ENCODE assay signal across 1 cellular context in the genomic region with DNA sequence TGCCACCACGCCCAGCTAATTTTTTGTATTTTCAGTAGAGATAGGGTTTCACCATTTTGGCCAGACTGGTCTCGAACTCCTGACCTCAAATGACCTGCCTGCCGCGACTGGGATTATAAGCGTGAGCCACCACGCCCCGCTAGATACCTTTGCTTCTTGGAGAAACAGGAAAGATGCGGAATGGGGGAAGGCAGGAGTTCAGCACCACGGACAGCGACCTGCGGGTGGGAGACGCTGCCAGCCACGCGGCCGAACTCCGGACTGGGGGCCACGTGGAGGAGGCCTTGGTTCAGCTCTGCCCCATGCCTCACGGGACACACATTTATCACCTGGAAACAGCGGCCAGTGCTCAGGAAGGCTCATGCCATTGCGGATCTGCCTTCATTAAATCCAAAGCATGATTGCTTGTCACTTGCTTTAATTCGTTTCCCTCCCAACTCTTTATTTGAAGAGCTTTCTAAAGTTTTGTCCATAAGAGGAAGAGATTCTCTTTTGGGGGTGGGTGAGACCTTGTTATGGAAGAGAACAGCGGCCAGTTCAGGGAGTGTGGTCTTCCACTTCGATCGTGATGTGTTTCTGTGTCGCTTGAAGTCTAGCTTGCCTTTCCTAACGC.
TF ChIP-seq lines count a peak whose summit lies in the region.

No MANE protein-coding gene starts in this region.

TF ChIP-seq in HepG2, 621 proteins besides CTCF, POLR2A, EP300 and RAD21 (continued from another document and continues in another):
- TF ChIP-seq REL (CRISPR knock-in tag; conservative IDR thresholded peaks at IDR 0.05) (0 out of 2 replicates have a peak, but pooled peaks have one; percentile 77), PTBP1 (IDR thresholded peaks at IDR 0.05; ENCODE audit: low read depth, low read length, poor library complexity, severe bottlenecking) (peak; percentile 67), GLI4 (CRISPR knock-in tag; IDR thresholded peaks at IDR 0.05; ENCODE audit: borderline replicate concordance) (peak; percentile 90), ZBTB7B (CRISPR knock-in tag; IDR thresholded peaks at IDR 0.05) (peak; percentile 85; the same call in 1 of the 2 replicates), TCF7 (IDR thresholded peaks at IDR 0.05; ENCODE audit: low read depth) (no peak), HOXD1 (CRISPR knock-in tag; IDR thresholded peaks at IDR 0.05) (peak; percentile 78; the same call in 1 of the 2 replicates), ZSCAN31 (CRISPR knock-in tag; IDR thresholded peaks at IDR 0.05; ENCODE audit: low read depth) (peak; percentile 71; the same call in 1 of the 2 replicates), ZNF550 (CRISPR knock-in tag; IDR thresholded peaks at IDR 0.05; ENCODE audit: borderline replicate concordance) (no peak), GATA4 (IDR thresholded peaks at IDR 0.05; ENCODE audit: borderline replicate concordance, low read depth) (no peak), RFXAP (CRISPR knock-in tag; IDR thresholded peaks at IDR 0.05; ENCODE audit: borderline replicate concordance) (peak; percentile 95), SMYD3 (CRISPR knock-in tag; IDR thresholded peaks at IDR 0.05) (peak; percentile 83; the same call in 1 of the 2 replicates), ZNF678 (CRISPR knock-in tag; IDR thresholded peaks at IDR 0.05) (peak; percentile 68; the same call in 1 of the 2 replicates), ZNF768 (CRISPR knock-in tag; IDR thresholded peaks at IDR 0.05) (peak; percentile 78), JARID2 (CRISPR knock-in tag; IDR thresholded peaks at IDR 0.05; ENCODE audit: insufficient replicate concordance) (no peak), NFRKB (IDR thresholded peaks at IDR 0.05) (no peak), GFI1 (CRISPR knock-in tag; IDR thresholded peaks at IDR 0.05; ENCODE audit: borderline replicate concordance) (peak; percentile 26; the same call in 1 of the 2 replicates), FOXM1 (CRISPR knock-in tag; IDR thresholded peaks at IDR 0.05) (no peak), MED8 (CRISPR knock-in tag; IDR thresholded peaks at IDR 0.05; ENCODE audit: insufficient replicate concordance) (no peak), KLF6 (CRISPR knock-in tag; IDR thresholded peaks at IDR 0.05) (peak; percentile 99), ZNF619 (CRISPR knock-in tag; IDR thresholded peaks at IDR 0.05) (no peak), HMGA1 (CRISPR knock-in tag; conservative IDR thresholded peaks at IDR 0.05) (no peak), PPARG (CRISPR knock-in tag; conservative IDR thresholded peaks at IDR 0.05) (peak; percentile 35; the same call in 1 of the 2 replicates), ZNF780A (CRISPR knock-in tag; IDR thresholded peaks at IDR 0.05) (peak; percentile 95), NRL (CRISPR knock-in tag; IDR thresholded peaks at IDR 0.05; ENCODE audit: borderline replicate concordance) (peak; percentile 96), CREM (IDR thresholded peaks at IDR 0.05) (no peak), CREM (CRISPR knock-in tag; IDR thresholded peaks at IDR 0.05) (no peak), MAFG (CRISPR knock-in tag; IDR thresholded peaks at IDR 0.05) (no peak)
- TF ChIP-seq, protein P1, sequence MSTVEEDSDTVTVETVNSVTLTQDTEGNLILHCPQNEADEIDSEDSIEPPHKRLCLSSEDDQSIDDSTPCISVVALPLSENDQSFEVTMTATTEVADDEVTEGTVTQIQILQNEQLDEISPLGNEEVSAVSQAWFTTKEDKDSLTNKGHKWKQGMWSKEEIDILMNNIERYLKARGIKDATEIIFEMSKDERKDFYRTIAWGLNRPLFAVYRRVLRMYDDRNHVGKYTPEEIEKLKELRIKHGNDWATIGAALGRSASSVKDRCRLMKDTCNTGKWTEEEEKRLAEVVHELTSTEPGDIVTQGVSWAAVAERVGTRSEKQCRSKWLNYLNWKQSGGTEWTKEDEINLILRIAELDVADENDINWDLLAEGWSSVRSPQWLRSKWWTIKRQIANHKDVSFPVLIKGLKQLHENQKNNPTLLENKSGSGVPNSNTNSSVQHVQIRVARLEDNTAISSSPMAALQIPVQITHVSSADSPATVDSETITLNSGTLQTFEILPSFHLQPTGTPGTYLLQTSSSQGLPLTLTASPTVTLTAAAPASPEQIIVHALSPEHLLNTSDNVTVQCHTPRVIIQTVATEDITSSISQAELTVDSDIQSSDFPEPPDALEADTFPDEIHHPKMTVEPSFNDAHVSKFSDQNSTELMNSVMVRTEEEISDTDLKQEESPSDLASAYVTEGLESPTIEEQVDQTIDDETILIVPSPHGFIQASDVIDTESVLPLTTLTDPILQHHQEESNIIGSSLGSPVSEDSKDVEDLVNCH (CRISPR knock-in tag; IDR thresholded peaks at IDR 0.05), result peak; percentile 47; the same call in 1 of the 2 replicates
- TF ChIP-seq, protein P2, sequence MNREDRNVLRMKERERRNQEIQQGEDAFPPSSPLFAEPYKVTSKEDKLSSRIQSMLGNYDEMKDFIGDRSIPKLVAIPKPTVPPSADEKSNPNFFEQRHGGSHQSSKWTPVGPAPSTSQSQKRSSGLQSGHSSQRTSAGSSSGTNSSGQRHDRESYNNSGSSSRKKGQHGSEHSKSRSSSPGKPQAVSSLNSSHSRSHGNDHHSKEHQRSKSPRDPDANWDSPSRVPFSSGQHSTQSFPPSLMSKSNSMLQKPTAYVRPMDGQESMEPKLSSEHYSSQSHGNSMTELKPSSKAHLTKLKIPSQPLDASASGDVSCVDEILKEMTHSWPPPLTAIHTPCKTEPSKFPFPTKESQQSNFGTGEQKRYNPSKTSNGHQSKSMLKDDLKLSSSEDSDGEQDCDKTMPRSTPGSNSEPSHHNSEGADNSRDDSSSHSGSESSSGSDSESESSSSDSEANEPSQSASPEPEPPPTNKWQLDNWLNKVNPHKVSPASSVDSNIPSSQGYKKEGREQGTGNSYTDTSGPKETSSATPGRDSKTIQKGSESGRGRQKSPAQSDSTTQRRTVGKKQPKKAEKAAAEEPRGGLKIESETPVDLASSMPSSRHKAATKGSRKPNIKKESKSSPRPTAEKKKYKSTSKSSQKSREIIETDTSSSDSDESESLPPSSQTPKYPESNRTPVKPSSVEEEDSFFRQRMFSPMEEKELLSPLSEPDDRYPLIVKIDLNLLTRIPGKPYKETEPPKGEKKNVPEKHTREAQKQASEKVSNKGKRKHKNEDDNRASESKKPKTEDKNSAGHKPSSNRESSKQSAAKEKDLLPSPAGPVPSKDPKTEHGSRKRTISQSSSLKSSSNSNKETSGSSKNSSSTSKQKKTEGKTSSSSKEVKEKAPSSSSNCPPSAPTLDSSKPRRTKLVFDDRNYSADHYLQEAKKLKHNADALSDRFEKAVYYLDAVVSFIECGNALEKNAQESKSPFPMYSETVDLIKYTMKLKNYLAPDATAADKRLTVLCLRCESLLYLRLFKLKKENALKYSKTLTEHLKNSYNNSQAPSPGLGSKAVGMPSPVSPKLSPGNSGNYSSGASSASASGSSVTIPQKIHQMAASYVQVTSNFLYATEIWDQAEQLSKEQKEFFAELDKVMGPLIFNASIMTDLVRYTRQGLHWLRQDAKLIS (CRISPR knock-in tag; IDR thresholded peaks at IDR 0.05), result no peak
- TF ChIP-seq, protein P3, sequence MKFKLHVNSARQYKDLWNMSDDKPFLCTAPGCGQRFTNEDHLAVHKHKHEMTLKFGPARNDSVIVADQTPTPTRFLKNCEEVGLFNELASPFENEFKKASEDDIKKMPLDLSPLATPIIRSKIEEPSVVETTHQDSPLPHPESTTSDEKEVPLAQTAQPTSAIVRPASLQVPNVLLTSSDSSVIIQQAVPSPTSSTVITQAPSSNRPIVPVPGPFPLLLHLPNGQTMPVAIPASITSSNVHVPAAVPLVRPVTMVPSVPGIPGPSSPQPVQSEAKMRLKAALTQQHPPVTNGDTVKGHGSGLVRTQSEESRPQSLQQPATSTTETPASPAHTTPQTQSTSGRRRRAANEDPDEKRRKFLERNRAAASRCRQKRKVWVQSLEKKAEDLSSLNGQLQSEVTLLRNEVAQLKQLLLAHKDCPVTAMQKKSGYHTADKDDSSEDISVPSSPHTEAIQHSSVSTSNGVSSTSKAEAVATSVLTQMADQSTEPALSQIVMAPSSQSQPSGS (CRISPR knock-in tag; IDR thresholded peaks at IDR 0.05), result peak; percentile 58; the same call in 1 of the 2 replicates
- TF ChIP-seq, protein P4, sequence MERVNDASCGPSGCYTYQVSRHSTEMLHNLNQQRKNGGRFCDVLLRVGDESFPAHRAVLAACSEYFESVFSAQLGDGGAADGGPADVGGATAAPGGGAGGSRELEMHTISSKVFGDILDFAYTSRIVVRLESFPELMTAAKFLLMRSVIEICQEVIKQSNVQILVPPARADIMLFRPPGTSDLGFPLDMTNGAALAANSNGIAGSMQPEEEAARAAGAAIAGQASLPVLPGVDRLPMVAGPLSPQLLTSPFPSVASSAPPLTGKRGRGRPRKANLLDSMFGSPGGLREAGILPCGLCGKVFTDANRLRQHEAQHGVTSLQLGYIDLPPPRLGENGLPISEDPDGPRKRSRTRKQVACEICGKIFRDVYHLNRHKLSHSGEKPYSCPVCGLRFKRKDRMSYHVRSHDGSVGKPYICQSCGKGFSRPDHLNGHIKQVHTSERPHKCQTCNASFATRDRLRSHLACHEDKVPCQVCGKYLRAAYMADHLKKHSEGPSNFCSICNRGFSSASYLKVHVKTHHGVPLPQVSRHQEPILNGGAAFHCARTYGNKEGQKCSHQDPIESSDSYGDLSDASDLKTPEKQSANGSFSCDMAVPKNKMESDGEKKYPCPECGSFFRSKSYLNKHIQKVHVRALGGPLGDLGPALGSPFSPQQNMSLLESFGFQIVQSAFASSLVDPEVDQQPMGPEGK (CRISPR knock-in tag; IDR thresholded peaks at IDR 0.05), result peak; percentile 77
- TF ChIP-seq, protein P5, sequence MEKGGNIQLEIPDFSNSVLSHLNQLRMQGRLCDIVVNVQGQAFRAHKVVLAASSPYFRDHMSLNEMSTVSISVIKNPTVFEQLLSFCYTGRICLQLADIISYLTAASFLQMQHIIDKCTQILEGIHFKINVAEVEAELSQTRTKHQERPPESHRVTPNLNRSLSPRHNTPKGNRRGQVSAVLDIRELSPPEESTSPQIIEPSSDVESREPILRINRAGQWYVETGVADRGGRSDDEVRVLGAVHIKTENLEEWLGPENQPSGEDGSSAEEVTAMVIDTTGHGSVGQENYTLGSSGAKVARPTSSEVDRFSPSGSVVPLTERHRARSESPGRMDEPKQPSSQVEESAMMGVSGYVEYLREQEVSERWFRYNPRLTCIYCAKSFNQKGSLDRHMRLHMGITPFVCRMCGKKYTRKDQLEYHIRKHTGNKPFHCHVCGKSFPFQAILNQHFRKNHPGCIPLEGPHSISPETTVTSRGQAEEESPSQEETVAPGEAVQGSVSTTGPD (CRISPR knock-in tag; IDR thresholded peaks at IDR 0.05), result no peak
- TF ChIP-seq, protein P6, sequence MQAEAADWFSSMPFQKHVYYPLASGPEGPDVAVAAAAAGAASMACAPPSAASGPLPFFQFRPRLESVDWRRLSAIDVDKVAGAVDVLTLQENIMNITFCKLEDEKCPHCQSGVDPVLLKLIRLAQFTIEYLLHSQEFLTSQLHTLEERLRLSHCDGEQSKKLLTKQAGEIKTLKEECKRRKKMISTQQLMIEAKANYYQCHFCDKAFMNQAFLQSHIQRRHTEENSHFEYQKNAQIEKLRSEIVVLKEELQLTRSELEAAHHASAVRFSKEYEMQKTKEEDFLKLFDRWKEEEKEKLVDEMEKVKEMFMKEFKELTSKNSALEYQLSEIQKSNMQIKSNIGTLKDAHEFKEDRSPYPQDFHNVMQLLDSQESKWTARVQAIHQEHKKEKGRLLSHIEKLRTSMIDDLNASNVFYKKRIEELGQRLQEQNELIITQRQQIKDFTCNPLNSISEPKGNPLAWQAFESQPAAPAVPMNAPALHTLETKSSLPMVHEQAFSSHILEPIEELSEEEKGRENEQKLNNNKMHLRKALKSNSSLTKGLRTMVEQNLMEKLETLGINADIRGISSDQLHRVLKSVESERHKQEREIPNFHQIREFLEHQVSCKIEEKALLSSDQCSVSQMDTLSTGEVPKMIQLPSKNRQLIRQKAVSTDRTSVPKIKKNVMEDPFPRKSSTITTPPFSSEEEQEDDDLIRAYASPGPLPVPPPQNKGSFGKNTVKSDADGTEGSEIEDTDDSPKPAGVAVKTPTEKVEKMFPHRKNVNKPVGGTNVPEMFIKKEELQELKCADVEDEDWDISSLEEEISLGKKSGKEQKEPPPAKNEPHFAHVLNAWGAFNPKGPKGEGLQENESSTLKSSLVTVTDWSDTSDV (CRISPR knock-in tag; IDR thresholded peaks at IDR 0.05), result peak; percentile 82; the same call in 1 of the 2 replicates
- TF ChIP-seq, protein P7, sequence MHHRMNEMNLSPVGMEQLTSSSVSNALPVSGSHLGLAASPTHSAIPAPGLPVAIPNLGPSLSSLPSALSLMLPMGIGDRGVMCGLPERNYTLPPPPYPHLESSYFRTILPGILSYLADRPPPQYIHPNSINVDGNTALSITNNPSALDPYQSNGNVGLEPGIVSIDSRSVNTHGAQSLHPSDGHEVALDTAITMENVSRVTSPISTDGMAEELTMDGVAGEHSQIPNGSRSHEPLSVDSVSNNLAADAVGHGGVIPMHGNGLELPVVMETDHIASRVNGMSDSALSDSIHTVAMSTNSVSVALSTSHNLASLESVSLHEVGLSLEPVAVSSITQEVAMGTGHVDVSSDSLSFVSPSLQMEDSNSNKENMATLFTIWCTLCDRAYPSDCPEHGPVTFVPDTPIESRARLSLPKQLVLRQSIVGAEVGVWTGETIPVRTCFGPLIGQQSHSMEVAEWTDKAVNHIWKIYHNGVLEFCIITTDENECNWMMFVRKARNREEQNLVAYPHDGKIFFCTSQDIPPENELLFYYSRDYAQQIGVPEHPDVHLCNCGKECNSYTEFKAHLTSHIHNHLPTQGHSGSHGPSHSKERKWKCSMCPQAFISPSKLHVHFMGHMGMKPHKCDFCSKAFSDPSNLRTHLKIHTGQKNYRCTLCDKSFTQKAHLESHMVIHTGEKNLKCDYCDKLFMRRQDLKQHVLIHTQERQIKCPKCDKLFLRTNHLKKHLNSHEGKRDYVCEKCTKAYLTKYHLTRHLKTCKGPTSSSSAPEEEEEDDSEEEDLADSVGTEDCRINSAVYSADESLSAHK (CRISPR knock-in tag; IDR thresholded peaks at IDR 0.05; ENCODE audit: borderline replicate concordance), result peak; percentile 61; the same call in 1 of the 2 replicates
- TF ChIP-seq, protein P8, sequence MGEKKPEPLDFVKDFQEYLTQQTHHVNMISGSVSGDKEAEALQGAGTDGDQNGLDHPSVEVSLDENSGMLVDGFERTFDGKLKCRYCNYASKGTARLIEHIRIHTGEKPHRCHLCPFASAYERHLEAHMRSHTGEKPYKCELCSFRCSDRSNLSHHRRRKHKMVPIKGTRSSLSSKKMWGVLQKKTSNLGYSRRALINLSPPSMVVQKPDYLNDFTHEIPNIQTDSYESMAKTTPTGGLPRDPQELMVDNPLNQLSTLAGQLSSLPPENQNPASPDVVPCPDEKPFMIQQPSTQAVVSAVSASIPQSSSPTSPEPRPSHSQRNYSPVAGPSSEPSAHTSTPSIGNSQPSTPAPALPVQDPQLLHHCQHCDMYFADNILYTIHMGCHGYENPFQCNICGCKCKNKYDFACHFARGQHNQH (CRISPR knock-in tag; IDR thresholded peaks at IDR 0.05), result peak; percentile 89
- TF ChIP-seq, protein P9, sequence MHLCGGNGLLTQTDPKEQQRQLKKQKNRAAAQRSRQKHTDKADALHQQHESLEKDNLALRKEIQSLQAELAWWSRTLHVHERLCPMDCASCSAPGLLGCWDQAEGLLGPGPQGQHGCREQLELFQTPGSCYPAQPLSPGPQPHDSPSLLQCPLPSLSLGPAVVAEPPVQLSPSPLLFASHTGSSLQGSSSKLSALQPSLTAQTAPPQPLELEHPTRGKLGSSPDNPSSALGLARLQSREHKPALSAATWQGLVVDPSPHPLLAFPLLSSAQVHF (CRISPR knock-in tag; IDR thresholded peaks at IDR 0.05), result peak; percentile 95
- TF ChIP-seq, protein P10, sequence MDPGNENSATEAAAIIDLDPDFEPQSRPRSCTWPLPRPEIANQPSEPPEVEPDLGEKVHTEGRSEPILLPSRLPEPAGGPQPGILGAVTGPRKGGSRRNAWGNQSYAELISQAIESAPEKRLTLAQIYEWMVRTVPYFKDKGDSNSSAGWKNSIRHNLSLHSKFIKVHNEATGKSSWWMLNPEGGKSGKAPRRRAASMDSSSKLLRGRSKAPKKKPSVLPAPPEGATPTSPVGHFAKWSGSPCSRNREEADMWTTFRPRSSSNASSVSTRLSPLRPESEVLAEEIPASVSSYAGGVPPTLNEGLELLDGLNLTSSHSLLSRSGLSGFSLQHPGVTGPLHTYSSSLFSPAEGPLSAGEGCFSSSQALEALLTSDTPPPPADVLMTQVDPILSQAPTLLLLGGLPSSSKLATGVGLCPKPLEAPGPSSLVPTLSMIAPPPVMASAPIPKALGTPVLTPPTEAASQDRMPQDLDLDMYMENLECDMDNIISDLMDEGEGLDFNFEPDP (CRISPR knock-in tag; conservative IDR thresholded peaks at IDR 0.05), result no peak
